In genomic region chr11:83156996-83157754, GRCh38 we compare ENCODE assay signal across 8 cellular contexts. TPM values are rescaled to one million over a fixed set of nuclear protein-coding genes. Genes with fewer than 3 reads are reported as not detected.
A peak's percentile ranks its signal among the peaks of the same experiment; 100 is the strongest.
DNase-seq lines count a peak whose midpoint lies in the region; ATAC-seq, FAIRE-seq and TF ChIP-seq lines count a peak whose summit lies in the region.

Gene PCF11 (plus strand): TSS chr11:83157131. CDS start chr11:83157440, 309 bp downstream.

- H3K27ac ChIP-seq in right lobe of liver (peak within 1 kb of the TSS; percentile 97 to 100 (median 98)), temporal lobe (ENCODE audit: low read depth, low read length) (peak within 1 kb of the TSS; percentile 93)

- H3K9ac ChIP-seq in NT2/D1 (ENCODE audit: insufficient read length, low read depth): peak within 1 kb of the TSS; percentile 98

- ATAC-seq in right lobe of liver (peak; percentile 7 to 31 (median 14)), GM18868 (IDR thresholded peaks at IDR 0.05; ENCODE audit: unreplicated experiment) (no peak)

- H3K36me3 ChIP-seq in NT2/D1 (ENCODE audit: insufficient read depth, insufficient read length, low read length) (peaks cover 37% of the 10 kb centered on the region), right lobe of liver (no peaks in the 10 kb centered on the region)

- H3K4me3 ChIP-seq in NT2/D1 (ENCODE audit: insufficient read length, low read depth): peak within 1 kb of the TSS; percentile 97
- H3K4me3 ChIP-seq in right lobe of liver: peak within 1 kb of the TSS; percentile 77 to 90 (median 89)

- H3K9me3 ChIP-seq in NT2/D1 (ENCODE audit: insufficient read depth, low read length) (no peaks in the 10 kb centered on the region), right lobe of liver (no peaks in the 10 kb centered on the region)

- no peak for FAIRE-seq in H54 (lab: Jason Lieb, UNC)

- intact Hi-C loops in right lobe of liver (cut with DNase I): no loop called here

- H3K27me3 ChIP-seq in NT2/D1 (ENCODE audit: insufficient read depth, insufficient read length) (no peaks in the 10 kb centered on the region), right lobe of liver (no peaks in the 10 kb centered on the region)

- TF ChIP-seq CTCF in right lobe of liver (IDR thresholded peaks at IDR 0.05): no peak

- peak; percentile 55 for DNase-seq in GM03348 (ENCODE audit: low spot score)
- DNase-seq in H54 (ENCODE audit: insufficient read length, low spot score): no peak
- DNase-seq in NT2/D1 (ENCODE audit: low read depth, low spot score): peak; percentile 3
- DNase-seq in cerebellum (ENCODE audit: low spot score): peak; percentile 66
- DNase-seq in right lobe of liver: no peak
- no peak for DNase-seq in OCI-M2 (lab: John Stamatoyannopoulos, UW; ENCODE audit: unreplicated experiment)

- TF ChIP-seq POLR2A in H54 (IDR thresholded peaks at IDR 0.05; ENCODE audit: low read depth, low read length): peak; percentile 98
- TF ChIP-seq POLR2A in right lobe of liver (IDR thresholded peaks at IDR 0.05): peak; percentile 99

- WGBS in right lobe of liver (ENCODE audit: insufficient coverage, low coverage, low lambda C conversion rate, missing lambda C conversion rate): under 1% methylated on average over 22 of the region's 60 CpGs

- no peaks in the 10 kb centered on the region for H3K4me1 ChIP-seq in NT2/D1 (ENCODE audit: insufficient read depth, insufficient read length)
- peaks cover 0 to 29% (median 13%) of the 10 kb centered on the region in 4 donors for H3K4me1 ChIP-seq in right lobe of liver

RNA-seq across cellular contexts. Expression of gene PCF11, which starts in this region (rescaled TPM):
- 75.7 TPM for total RNA-seq in cerebellum
- 10 to 100 TPM; 16.0 to 23.1 (median 18.9) TPM for total RNA-seq in right lobe of liver
- total RNA-seq in temporal lobe: 45.7 TPM

Comparison
In these comparisons a context has a peak if more than half of its experiments do, and no peak if none do; other contexts are left out.
1. DNase-seq: peak in GM03348 (single experiment), NT2/D1 (single experiment) and cerebellum (single experiment); none in H54 (single experiment), right lobe of liver (0 of 3) and OCI-M2 (single experiment).